In the genomic region with DNA sequence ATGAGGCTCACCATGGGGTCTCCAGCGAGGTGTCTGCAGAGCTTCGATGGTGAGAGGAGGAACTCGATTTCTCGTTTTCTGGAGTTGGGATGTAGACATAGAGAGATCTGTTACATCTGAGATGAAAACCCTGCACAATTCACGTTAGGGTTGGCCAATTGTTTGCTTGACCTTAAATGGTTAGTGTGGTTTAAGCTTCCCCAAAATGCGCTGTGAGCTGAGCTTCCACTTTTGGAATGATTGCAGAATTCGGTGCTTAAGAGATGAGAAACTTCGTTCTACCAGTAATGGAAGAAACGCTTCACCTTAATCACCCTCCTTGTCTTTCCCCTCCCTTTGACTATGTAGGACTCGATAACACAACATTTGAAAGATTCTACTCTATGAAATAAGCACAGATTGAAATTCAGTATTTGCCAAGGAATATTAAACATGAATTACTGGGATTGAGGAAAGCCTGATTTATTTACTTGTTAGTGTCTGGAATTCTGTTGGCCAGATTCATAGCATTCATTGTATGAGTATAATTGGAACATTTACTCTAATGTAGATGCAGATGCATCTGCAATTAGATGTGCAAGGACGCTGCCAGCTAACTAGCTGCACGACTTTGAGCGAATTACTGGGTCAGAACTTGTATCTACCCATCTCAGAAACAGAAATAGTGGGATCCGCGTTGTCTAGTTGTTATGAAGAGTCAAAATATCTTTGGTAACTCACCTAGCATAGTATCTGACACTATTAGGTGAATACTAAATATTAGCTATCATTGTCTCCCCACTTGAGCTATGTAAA, we compare ENCODE assay signal across 8 cellular contexts. TPM values are rescaled to one million over a fixed set of nuclear protein-coding genes. Genes with fewer than 3 reads are reported as not detected.
DNase-seq lines count a peak whose midpoint lies in the region; ATAC-seq and TF ChIP-seq lines count a peak whose summit lies in the region.

No MANE protein-coding gene starts in this region.

- peaks cover 18% of the 10 kb centered on the region for H3K4me1 ChIP-seq in Panc1 (ENCODE audit: control insufficient read depth, insufficient read depth, low read length)

- POLR2A ChIA-PET in Panc1 (lab: Charles Lee): interaction anchor here (0.6 kb wide), 1 partner anchor 65 kb away, joined by 6 read pairs; no protein-coding TSS in a partner anchor

- TF ChIP-seq CTCF in Panc1 (IDR thresholded peaks at IDR 0.05) (no peak), natural killer cell (IDR thresholded peaks at IDR 0.05) (no peak)

- CTCF ChIA-PET in Panc1 (lab: Charles Lee): interaction anchor here (0.6 kb wide), 1 partner anchor 11 kb away, joined by 9 read pairs; no protein-coding TSS in a partner anchor

- H3K9me3 ChIP-seq in Panc1 (ENCODE audit: control insufficient read depth, insufficient read depth, low read depth, low read length): no peaks in the 10 kb centered on the region

- in situ Hi-C loops in G401 (cut with HindIII; ENCODE audit: low sequenced_read_pairs) (no loop called here), Panc1 (cut with HindIII; ENCODE audit: low pct_unique_long_range_greater_than_20kb, low sequenced_read_pairs) (no loop called here)

- peak overlapping the region; percentile 74 to 81 for H3K4me3 Mint-ChIP-seq in effector memory CD8-positive, alpha-beta T cell
- peak overlapping the region; percentile 99 for H3K4me3 Mint-ChIP-seq in natural killer cell

- no peak; the same call in 1 of the 2 replicates for ATAC-seq in Panc1
- no peak for ATAC-seq in effector memory CD8-positive, alpha-beta T cell (replicated peaks)
- no peak for ATAC-seq in natural killer cell
- ATAC-seq in sciatic nerve: no peak

- peaks cover 10% of the 10 kb centered on the region for H3K36me3 Mint-ChIP-seq in effector memory CD8-positive, alpha-beta T cell (ENCODE audit: insufficient read depth)
- no peaks in the 10 kb centered on the region for H3K36me3 Mint-ChIP-seq in natural killer cell

- intact Hi-C loops in Panc1 (cut with micrococcal nuclease; ENCODE audit: unreplicated experiment) (loop anchor here (5.0 to 10.0 kb wide), 2 partner anchors 185 to 363 kb away; no protein-coding TSS in a partner anchor), natural killer cell (cut with micrococcal nuclease) (loop anchor here (5.0 kb wide), 2 partner anchors 360 to 400 kb away; a partner anchor contains a TSS), sciatic nerve (cut with DNase I) (no loop called here)

- DNase-seq in G401 (ENCODE audit: low spot score) (peak; percentile 67), H4 (ENCODE audit: low spot score) (peak; percentile 18), Panc1 (ENCODE audit: low read depth, low spot score) (no peak), natural killer cell (no peak), cerebellum (ENCODE audit: low spot score) (no peak), sciatic nerve (ENCODE audit: low spot score) (no peak), COLO829 (ENCODE audit: low spot score) (no peak)
- DNase-seq in effector memory CD8-positive, alpha-beta T cell: no peak

- peak overlapping the region; percentile 72 to 74 for H3K4me3 ChIP-seq in Panc1 (ENCODE audit: low read depth in 2 of 2, low read length in 2 of 2)

- H3K27ac Mint-ChIP-seq in effector memory CD8-positive, alpha-beta T cell: peak overlapping the region; percentile 87 to 94
- H3K27ac Mint-ChIP-seq in natural killer cell: peak overlapping the region; percentile 92 to 99

- no peaks in the 10 kb centered on the region for H3K36me3 ChIP-seq in Panc1 (ENCODE audit: control insufficient read depth, insufficient read depth, low read length)

- H3K9me3 Mint-ChIP-seq in effector memory CD8-positive, alpha-beta T cell: no peaks in the 10 kb centered on the region
- H3K9me3 Mint-ChIP-seq in natural killer cell: no peaks in the 10 kb centered on the region

- H3K27ac ChIP-seq in Panc1 (ENCODE audit: low read length): peak overlapping the region; percentile 87

- TSS peak; percentile 90 for BruUV-seq in Panc1 (replicated peaks; lab: Mats Ljungman, UMichigan)

- no peaks in the 10 kb centered on the region for H3K27me3 ChIP-seq in Panc1 (ENCODE audit: control insufficient read depth, insufficient read depth, low read length)

- H3K4me1 Mint-ChIP-seq in effector memory CD8-positive, alpha-beta T cell (ENCODE audit: low read depth in 2 of 2): peaks cover 10 to 19% of the 10 kb centered on the region in 2 donors
- H3K4me1 Mint-ChIP-seq in natural killer cell: peaks cover 45 to 47% of the 10 kb centered on the region in 2 donors

- H3K27me3 Mint-ChIP-seq in effector memory CD8-positive, alpha-beta T cell: peaks cover 38 to 55% of the 10 kb centered on the region in 2 donors
- peaks cover 8 to 30% of the 10 kb centered on the region in 2 donors for H3K27me3 Mint-ChIP-seq in natural killer cell (ENCODE audit: low read depth in 2 of 2)

RNA-seq across cellular contexts. Expression of a gene that starts 1.6 kb away (rescaled TPM):
- 1.2 and 1.7 TPM in 2 replicates for total RNA-seq in G401 (2014; rRNA removed; shearing (Covaris generic))
- 2.6 and 6.8 TPM in 2 replicates for total RNA-seq in H4 (2014; rRNA removed; shearing (Covaris generic))
- total RNA-seq in Panc1 (2021; ENCODE audit: unreplicated experiment) (17.1 TPM), natural killer cell (10 to 100 TPM; 22.9 to 39.1 (median 32.4) TPM), cerebellum (60.2 TPM), sciatic nerve (79.1 TPM)
- polyA plus RNA-seq in Panc1 (2012; ENCODE audit: insufficient read length): 9.4 TPM

Comparison
In these comparisons a context has a peak if more than half of its experiments do, and no peak if none do; other contexts are left out.
1. DNase-seq: peak in G401 (single experiment) and H4 (single experiment); none in Panc1 (single experiment), effector memory CD8-positive, alpha-beta T cell (0 of 3), natural killer cell (single experiment), cerebellum (single experiment), sciatic nerve (single experiment) and COLO829 (single experiment).